ENCODE assay signal across 9 cellular contexts in the genomic region with DNA sequence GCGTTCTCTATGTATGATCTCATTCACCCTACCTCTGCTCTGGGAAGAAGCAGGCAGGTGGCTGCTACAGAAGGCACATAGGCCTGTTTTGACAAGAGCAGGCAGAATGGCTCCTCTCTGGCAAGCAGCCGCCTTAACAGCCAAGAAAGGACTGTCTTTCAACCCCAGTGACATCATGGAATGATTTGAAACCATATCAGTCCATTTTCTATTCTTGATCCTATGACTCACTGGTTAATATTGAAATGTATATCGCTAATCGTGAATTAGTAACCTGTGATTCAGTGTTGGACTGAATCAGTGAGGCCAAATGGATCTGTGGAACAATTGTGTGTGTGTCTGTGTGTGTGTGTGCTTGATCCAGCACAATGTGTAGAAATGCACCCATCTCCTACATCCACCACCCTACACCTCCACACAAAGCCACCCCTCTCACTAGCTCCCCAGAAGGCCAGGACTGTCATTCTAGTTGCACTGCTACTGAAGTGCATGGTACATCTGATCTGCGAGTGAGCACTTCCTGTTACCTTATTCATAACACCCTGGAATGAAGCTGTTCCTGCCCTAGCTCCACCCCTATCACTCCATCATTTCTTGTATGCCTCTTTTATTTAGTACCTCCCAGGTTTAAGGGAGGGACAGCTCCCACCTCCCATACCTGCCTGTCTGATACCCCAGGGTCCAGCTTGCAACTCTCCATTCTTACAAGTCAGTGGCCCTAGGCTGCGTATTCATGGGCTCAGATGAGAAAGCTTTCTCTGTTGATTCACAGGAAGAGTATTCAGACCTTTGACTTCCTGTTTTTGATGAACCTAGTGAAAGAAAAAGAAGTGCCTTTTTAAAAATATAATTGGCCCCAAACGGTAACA.
DNase-seq lines count a peak whose midpoint lies in the region; ATAC-seq lines count a peak whose summit lies in the region.
"Had no signal": no experiment of that assay in that cellular context is flagged by ENCODE, and none has a peak within 500 bp of the region (broad histone marks: within the 10 kb centered on the region; RNA-seq: fewer than 3 reads in every experiment).

No MANE protein-coding gene starts in this region.

- H3K4me3 ChIP-seq in GM08714 (ENCODE audit: low read length), result peak overlapping the region; percentile 37; the same call in 1 of the 2 replicates

- peak; percentile 50 for ATAC-seq in GM21515 (IDR thresholded peaks at IDR 0.05; ENCODE audit: unreplicated experiment)
- ATAC-seq: HCT116 had no signal

- in situ Hi-C loops in KBM-7 (cut with MboI; ENCODE audit: low pct_unique_long_range_greater_than_20kb, low sequenced_read_pairs), result no loop called here

- DNase-seq in KBM-7 (peak; percentile 51), kidney tubule cell (ENCODE audit: low spot score) (peak; percentile 92), NCI-H2029 (lab: John Stamatoyannopoulos, UW) (no peak), NCI-H187 (lab: John Stamatoyannopoulos, UW) (no peak), AG08395 (ENCODE audit: low spot score) (no peak)
- DNase-seq in activated T-cell treated with anti-CD3 and anti-CD28 coated beads, Interleukin-2, amount 50 U/mL, for 48 hours, result peak; percentile 75 to 78

Comparison
In these comparisons a context has a peak if more than half of its experiments do, and no peak if none do; other contexts are left out.
1. DNase-seq: peak in KBM-7 (single experiment), activated T-cell treated with anti-CD3 and anti-CD28 coated beads, Interleukin-2, amount 50 U/mL, for 48 hours (2 of 2) and kidney tubule cell (single experiment); none in NCI-H2029 (single experiment), NCI-H187 (0 of 2) and AG08395 (single experiment).